In genomic region chr21:44630440-44630839, GRCh38 we compare ENCODE assay signal across 33 cellular contexts. TPM values are rescaled to one million over a fixed set of nuclear protein-coding genes. Genes with fewer than 3 reads are reported as not detected.
DNase-seq lines count a peak whose midpoint lies in the region; ATAC-seq and TF ChIP-seq lines count a peak whose summit lies in the region.
"Had no signal": no experiment of that assay in that cellular context is flagged by ENCODE, and none has a peak within 500 bp of the region (broad histone marks: within the 10 kb centered on the region; RNA-seq: fewer than 3 reads in every experiment).

No MANE protein-coding gene starts in this region.

- intact Hi-C loops in activated naive CD4-positive, alpha-beta T cell treated with anti-CD3 and anti-CD28 coated beads for 36 hours (cut with micrococcal nuclease), result no loop called here
- intact Hi-C loops in lower lobe of right lung (cut with DNase I) (no loop called here), head of caudate nucleus (cut with DNase I) (no loop called here)

- peaks cover 3% of the 10 kb centered on the region for H3K36me3 Mint-ChIP-seq in activated naive CD4-positive, alpha-beta T cell treated with anti-CD3 and anti-CD28 coated beads for 36 hours (ENCODE audit: low read depth)
- H3K36me3 Mint-ChIP-seq in activated naive CD4-positive, alpha-beta T cell treated with anti-CD3 and anti-CD28 coated beads, Interleukin-2, amount 50 U/mL, for 72 hours, result peaks cover 19 to 24% of the 10 kb centered on the region in 2 donors
- peaks cover 3% of the 10 kb centered on the region for H3K36me3 Mint-ChIP-seq in osteocyte (ENCODE audit: unreplicated experiment)

- H4K20me1 ChIP-seq in SU-DHL-6 (ENCODE audit: low read depth, low read length), result no peaks in the 10 kb centered on the region

- TF ChIP-seq CTCF in SU-DHL-6 (IDR thresholded peaks at IDR 0.05; ENCODE audit: insufficient read depth, low read length, poor library complexity, severe bottlenecking), result no peak
- TF ChIP-seq CTCF in osteocyte (IDR thresholded peaks at IDR 0.05), result no peak
- no peak for TF ChIP-seq CTCF in lower lobe of right lung (IDR thresholded peaks at IDR 0.05)

- H3K9ac ChIP-seq in SU-DHL-6 (ENCODE audit: low read length), result no peak overlapping the region

- peaks cover 29% of the 10 kb centered on the region for H3K9me3 Mint-ChIP-seq in activated naive CD4-positive, alpha-beta T cell treated with anti-CD3 and anti-CD28 coated beads for 36 hours
- H3K9me3 Mint-ChIP-seq in activated naive CD4-positive, alpha-beta T cell treated with anti-CD3 and anti-CD28 coated beads, Interleukin-2, amount 50 U/mL, for 72 hours, result peaks cover 27 to 35% of the 10 kb centered on the region in 2 donors
- peaks cover 23% of the 10 kb centered on the region for H3K9me3 Mint-ChIP-seq in osteocyte (ENCODE audit: unreplicated experiment)

- no peaks in the 10 kb centered on the region for H3K36me3 ChIP-seq in SU-DHL-6 (ENCODE audit: low read length)
- no peaks in the 10 kb centered on the region for H3K36me3 ChIP-seq in lower lobe of right lung
- H3K36me3 ChIP-seq: transverse colon had no signal

- H3K79me2 ChIP-seq in SU-DHL-6 (ENCODE audit: insufficient read depth, low read length), result no peaks in the 10 kb centered on the region

- H3K9me3 ChIP-seq in SU-DHL-6 (ENCODE audit: insufficient read depth, low read length), result no peaks in the 10 kb centered on the region
- peaks cover 14% of the 10 kb centered on the region for H3K9me3 ChIP-seq in lower lobe of right lung

- H2AFZ ChIP-seq in SU-DHL-6 (ENCODE audit: low read depth, low read length, severe bottlenecking), result peak overlapping the region; percentile 68
- H2AFZ ChIP-seq: PC-9 had no signal

- H3K27ac ChIP-seq in SU-DHL-6 (ENCODE audit: low read depth, low read length), result no peak overlapping the region
- no peak overlapping the region for H3K27ac ChIP-seq in lower lobe of right lung
- H3K27ac ChIP-seq: A549, PC-9, SK-N-MC, transverse colon had no signal

- H3K4me1 ChIP-seq in lower lobe of right lung, result no peaks in the 10 kb centered on the region
- H3K4me1 ChIP-seq: A549, transverse colon had no signal

- H3K27me3 ChIP-seq in SU-DHL-6 (ENCODE audit: low read length) (no peaks in the 10 kb centered on the region), lower lobe of right lung (ENCODE audit: low read depth) (peaks cover 20% of the 10 kb centered on the region)

- no peaks in the 10 kb centered on the region for H3K27me3 Mint-ChIP-seq in activated naive CD4-positive, alpha-beta T cell treated with anti-CD3 and anti-CD28 coated beads for 36 hours (ENCODE audit: low read depth)
- H3K27me3 Mint-ChIP-seq in osteocyte (ENCODE audit: unreplicated experiment), result peaks cover 4% of the 10 kb centered on the region
- H3K27me3 Mint-ChIP-seq: progenitor cell of endocrine pancreas, T-helper 17 cell had no signal

- ATAC-seq in activated naive CD4-positive, alpha-beta T cell treated with anti-CD3 and anti-CD28 coated beads, Interleukin-2, amount 50 U/mL, for 72 hours, result no peak
- ATAC-seq in GM21786 (IDR thresholded peaks at IDR 0.05; ENCODE audit: unreplicated experiment) (no peak), lower lobe of right lung (no peak)
- ATAC-seq: A549; activated CD4-positive, CD25-positive, alpha-beta regulatory T cell treated with anti-CD3 and anti-CD28 coated beads, Interleukin-2, amount 50 U/mL, for 24 hours; left lobe of liver; sciatic nerve; T-helper 17 cell had no signal

- H3K9me2 ChIP-seq in SU-DHL-6 (replicated peaks; ENCODE audit: insufficient read depth, low read length), result no peaks in the 10 kb centered on the region

- peak overlapping the region; percentile 4 for H3K27ac Mint-ChIP-seq in activated naive CD4-positive, alpha-beta T cell treated with anti-CD3 and anti-CD28 coated beads for 36 hours
- peak overlapping the region in 1 of 2 donors; percentile 66 for H3K27ac Mint-ChIP-seq in activated naive CD4-positive, alpha-beta T cell treated with anti-CD3 and anti-CD28 coated beads, Interleukin-2, amount 50 U/mL, for 72 hours
- H3K27ac Mint-ChIP-seq in osteocyte (ENCODE audit: unreplicated experiment), result no peak overlapping the region
- H3K27ac Mint-ChIP-seq: memory B cell, progenitor cell of endocrine pancreas, T-helper 17 cell had no signal

- no peak overlapping the region for H3K4me2 ChIP-seq in SU-DHL-6 (ENCODE audit: low read depth, low read length, poor library complexity, severe bottlenecking)
- H3K4me2 ChIP-seq: A549, PC-9 had no signal

- H3K4me1 Mint-ChIP-seq in activated naive CD4-positive, alpha-beta T cell treated with anti-CD3 and anti-CD28 coated beads for 36 hours (ENCODE audit: low read depth), result peaks cover 25% of the 10 kb centered on the region
- H3K4me1 Mint-ChIP-seq in osteocyte (ENCODE audit: unreplicated experiment), result no peaks in the 10 kb centered on the region
- H3K4me1 Mint-ChIP-seq: T-helper 17 cell had no signal

- CTCF ChIA-PET in activated naive CD4-positive, alpha-beta T cell treated with anti-CD3 and anti-CD28 coated beads for 36 hours (lab: Charles Lee), result interaction anchor here (1.7 kb wide), 1 partner anchor 112 kb away, joined by 3 read pairs; no protein-coding TSS in a partner anchor

- H3K4me3 Mint-ChIP-seq in activated naive CD4-positive, alpha-beta T cell treated with anti-CD3 and anti-CD28 coated beads for 36 hours, result no peak overlapping the region
- H3K4me3 Mint-ChIP-seq in osteocyte (ENCODE audit: unreplicated experiment), result no peak overlapping the region
- H3K4me3 Mint-ChIP-seq: memory B cell had no signal

- DNase-seq in activated naive CD4-positive, alpha-beta T cell treated with anti-CD3 and anti-CD28 coated beads for 36 hours, result peak; percentile 12
- no peak for DNase-seq in activated naive CD4-positive, alpha-beta T cell treated with anti-CD3 and anti-CD28 coated beads, Interleukin-2, amount 50 U/mL, for 72 hours (ENCODE audit: low spot score in 2 of 2)
- peak; percentile 7 for DNase-seq in ecto neural progenitor cell (ENCODE audit: low spot score)
- DNase-seq in osteocyte (ENCODE audit: extremely low spot score, unreplicated experiment), result peak; percentile 23
- DNase-seq in lower lobe of right lung, result no peak
- DNase-seq in head of caudate nucleus, result no peak
- DNase-seq: activated CD8-positive, alpha-beta memory T cell treated with anti-CD3 and anti-CD28 coated beads for 24 hours; activated gamma-delta T cell treated with Interleukin-2 at 50 U/mL for 16 hours; aorta; DMS53; effector memory CD4-positive, alpha-beta T cell; erythroblast; Kasumi-1; NCI-H1417 treated with DMSO at 0.1 percent for 48 hours; NCI-H2081; NCI-H226; PC-9; stimulated activated CD4-positive, alpha-beta T cell treated with anti-CD3 and anti-CD28 coated beads, Interleukin-12 subunit alpha, Interleukin-12 subunit beta, amount 100 ng/mL, for 4 hours; stimulated activated CD4-positive, alpha-beta T cell treated with anti-CD3 and anti-CD28 coated beads, Interleukin-4, amount 100 ng/mL, for 1 hour; T-helper 17 cell; transverse colon had no signal

- H3F3A ChIP-seq in SU-DHL-6 (ENCODE audit: insufficient read depth), result no peaks in the 10 kb centered on the region

- no peak overlapping the region for H3K4me3 ChIP-seq in SU-DHL-6 (ENCODE audit: insufficient read depth, low read length, poor library complexity, severe bottlenecking)
- no peak overlapping the region for H3K4me3 ChIP-seq in lower lobe of right lung
- H3K4me3 ChIP-seq: A549, PC-9, SK-N-MC, transverse colon had no signal

RNA-seq across cellular contexts. Expression of gene KRTAP10-9, which starts 3.5 kb away (rescaled TPM):
- total RNA-seq in activated naive CD4-positive, alpha-beta T cell treated with anti-CD3 and anti-CD28 coated beads for 36 hours, result not detected
- total RNA-seq in activated naive CD4-positive, alpha-beta T cell treated with anti-CD3 and anti-CD28 coated beads, Interleukin-2, amount 50 U/mL, for 72 hours, result not detected
- total RNA-seq in osteocyte, result not detected in 2 replicates
- total RNA-seq in lower lobe of right lung, result not detected
- total RNA-seq: aorta, bronchial epithelial cell, G401, left lobe of liver, PC-9, progenitor cell of endocrine pancreas, sciatic nerve, subcutaneous adipose tissue, T-helper 17 cell, transverse colon had no signal

RNA-seq across cellular contexts. Expression of gene KRTAP10-10, which starts 6.7 kb away (rescaled TPM):
- not detected for total RNA-seq in activated naive CD4-positive, alpha-beta T cell treated with anti-CD3 and anti-CD28 coated beads for 36 hours
- not detected for total RNA-seq in activated naive CD4-positive, alpha-beta T cell treated with anti-CD3 and anti-CD28 coated beads, Interleukin-2, amount 50 U/mL, for 72 hours
- not detected in 2 replicates for total RNA-seq in osteocyte
- total RNA-seq in lower lobe of right lung, result not detected
- total RNA-seq: aorta, bronchial epithelial cell, G401, left lobe of liver, PC-9, progenitor cell of endocrine pancreas, sciatic nerve, subcutaneous adipose tissue, T-helper 17 cell, transverse colon had no signal

RNA-seq across cellular contexts. Expression of gene KRTAP10-11, which starts 15.8 kb away (rescaled TPM):
- total RNA-seq in activated naive CD4-positive, alpha-beta T cell treated with anti-CD3 and anti-CD28 coated beads for 36 hours, result not detected
- not detected for total RNA-seq in activated naive CD4-positive, alpha-beta T cell treated with anti-CD3 and anti-CD28 coated beads, Interleukin-2, amount 50 U/mL, for 72 hours
- total RNA-seq in osteocyte (not detected in 2 replicates), lower lobe of right lung (not detected)
- total RNA-seq: aorta, bronchial epithelial cell, G401, left lobe of liver, PC-9, progenitor cell of endocrine pancreas, sciatic nerve, subcutaneous adipose tissue, T-helper 17 cell, transverse colon had no signal

RNA-seq across cellular contexts. Expression of gene KRTAP10-8, which starts 18.6 kb away (rescaled TPM):
- total RNA-seq in activated naive CD4-positive, alpha-beta T cell treated with anti-CD3 and anti-CD28 coated beads for 36 hours, result not detected
- not detected for total RNA-seq in activated naive CD4-positive, alpha-beta T cell treated with anti-CD3 and anti-CD28 coated beads, Interleukin-2, amount 50 U/mL, for 72 hours
- not detected in 2 replicates for total RNA-seq in osteocyte
- total RNA-seq in lower lobe of right lung, result not detected
- total RNA-seq: aorta, bronchial epithelial cell, G401, left lobe of liver, PC-9, progenitor cell of endocrine pancreas, sciatic nerve, subcutaneous adipose tissue, T-helper 17 cell, transverse colon had no signal

RNA-seq across cellular contexts. Expression of gene KRTAP12-4, which starts 24.0 kb away (rescaled TPM):
- total RNA-seq in activated naive CD4-positive, alpha-beta T cell treated with anti-CD3 and anti-CD28 coated beads for 36 hours, result not detected
- not detected for total RNA-seq in activated naive CD4-positive, alpha-beta T cell treated with anti-CD3 and anti-CD28 coated beads, Interleukin-2, amount 50 U/mL, for 72 hours
- total RNA-seq in osteocyte (not detected in 2 replicates), lower lobe of right lung (not detected)
- total RNA-seq: aorta, bronchial epithelial cell, G401, left lobe of liver, PC-9, progenitor cell of endocrine pancreas, sciatic nerve, subcutaneous adipose tissue, T-helper 17 cell, transverse colon had no signal

Comparison
In these comparisons a context has a peak if more than half of its experiments do, and no peak if none do; other contexts are left out.
1. DNase-seq: peak in activated naive CD4-positive, alpha-beta T cell treated with anti-CD3 and anti-CD28 coated beads for 36 hours (single experiment), ecto neural progenitor cell (single experiment) and osteocyte (single experiment); none in activated naive CD4-positive, alpha-beta T cell treated with anti-CD3 and anti-CD28 coated beads, Interleukin-2, amount 50 U/mL, for 72 hours (0 of 2), lower lobe of right lung (single experiment) and head of caudate nucleus (0 of 42).